ENCODE assay signal across 22 cellular contexts in the genomic region with DNA sequence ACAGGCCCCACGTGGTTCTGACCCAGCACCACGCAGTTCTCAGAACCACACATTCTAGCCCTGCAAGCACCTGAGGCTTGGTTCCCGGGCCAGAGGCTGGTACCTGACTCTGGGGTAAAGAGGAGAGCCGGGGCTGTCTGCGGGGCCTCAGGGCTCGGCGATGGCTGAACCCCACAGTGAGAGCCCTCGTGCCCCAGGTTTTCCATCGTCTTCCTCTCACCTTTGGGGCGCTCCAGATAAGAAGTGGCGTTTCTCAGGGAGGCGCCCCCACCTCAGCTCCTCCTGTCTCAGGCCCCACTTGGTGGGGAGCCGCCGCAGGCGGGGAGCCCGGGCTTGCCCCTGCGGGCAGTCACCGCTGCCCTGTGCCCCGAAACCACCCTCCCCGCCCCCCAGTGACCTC.
"Had no signal": no experiment of that assay in that cellular context is flagged by ENCODE, and none has a peak within 500 bp of the region (broad histone marks: within the 10 kb centered on the region; RNA-seq: fewer than 3 reads in every experiment).

No MANE protein-coding gene starts in this region.

- H3K4me1 ChIP-seq: foreskin keratinocyte had no signal

- H3K27me3 ChIP-seq: dorsolateral prefrontal cortex, gastrocnemius medialis, gastroesophageal sphincter had no signal

- DNase-seq: cortex of kidney; dermis blood vessel endothelial cell; dorsolateral prefrontal cortex; effector CD4-positive, alpha-beta T cell; effector CD8-positive, alpha-beta T cell; effector memory CD4-positive, alpha-beta T cell; effector memory CD8-positive, alpha-beta T cell; endodermal cell; erythroblast; esophagus squamous epithelium; foreskin fibroblast; foreskin keratinocyte; foreskin melanocyte; gastrocnemius medialis; glutamatergic neuron; head of caudate nucleus; heart left ventricle had no signal

- H3K4me3 ChIP-seq: coronary artery, dorsolateral prefrontal cortex, esophagus muscularis mucosa, esophagus squamous epithelium, gastrocnemius medialis, gastroesophageal sphincter, heart left ventricle, heart right ventricle had no signal

- H3K27ac ChIP-seq: coronary artery, epithelial cell of prostate, esophagus muscularis mucosa, esophagus squamous epithelium, foreskin keratinocyte, gastrocnemius medialis, gastroesophageal sphincter, heart left ventricle, heart right ventricle had no signal

- H3K36me3 ChIP-seq: esophagus muscularis mucosa, esophagus squamous epithelium, gastrocnemius medialis, gastroesophageal sphincter, heart left ventricle, heart right ventricle had no signal

- H3K9me3 ChIP-seq: esophagus muscularis mucosa, esophagus squamous epithelium, gastrocnemius medialis, gastroesophageal sphincter, heart left ventricle, heart right ventricle had no signal
